In the genomic region with DNA sequence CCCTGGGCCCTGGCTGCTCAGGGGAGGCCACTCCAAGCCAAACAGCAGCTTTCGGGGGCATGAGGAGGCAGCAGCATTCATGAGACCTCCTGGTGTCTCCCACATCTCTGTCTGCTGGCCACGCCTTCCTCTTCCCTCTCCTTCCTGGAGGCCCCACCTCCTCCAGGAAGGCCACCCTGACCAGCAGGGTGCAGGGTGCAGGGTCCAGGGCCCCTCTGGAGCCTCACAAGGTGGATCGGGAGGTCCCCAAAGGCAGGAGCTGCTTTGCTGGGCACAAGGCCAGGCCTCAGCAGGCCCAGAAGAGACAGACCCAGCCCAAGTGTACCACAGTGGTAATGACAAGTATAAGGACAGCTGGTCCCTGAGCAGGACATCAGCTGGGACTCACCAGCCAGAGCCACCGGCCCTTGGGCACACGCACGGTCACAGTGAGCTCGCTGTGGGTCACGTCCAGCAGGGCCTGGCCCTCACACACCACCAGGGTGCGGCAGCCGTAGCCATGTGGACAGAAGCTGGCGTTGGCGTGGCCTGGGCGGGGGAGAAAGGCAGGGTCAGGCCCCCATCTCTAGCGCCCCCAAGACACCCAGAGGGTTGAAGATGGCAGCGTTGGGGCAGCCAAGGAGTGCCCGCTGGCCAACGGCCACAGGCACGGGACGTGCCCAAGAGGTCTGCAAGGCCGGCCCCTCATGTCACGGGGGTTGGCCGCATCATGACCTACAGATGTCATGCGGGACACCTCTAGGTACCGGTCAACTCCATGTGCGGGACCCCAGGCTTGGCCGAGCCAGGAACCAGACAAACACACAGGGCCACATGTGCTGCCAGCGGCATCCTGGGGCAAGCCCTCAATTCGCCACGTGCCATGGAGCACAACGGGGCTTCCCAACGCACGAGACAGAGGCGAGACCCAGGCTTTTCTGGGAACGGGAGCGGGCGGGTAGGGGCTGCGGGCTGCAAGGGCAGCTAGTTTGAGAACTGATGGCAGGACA, we compare ENCODE assay signal across 26 cellular contexts. TPM values are rescaled to one million over a fixed set of nuclear protein-coding genes. Genes with fewer than 3 reads are reported as not detected.
A peak's percentile ranks its signal among the peaks of the same experiment; 100 is the strongest.
DNase-seq lines count a peak whose midpoint lies in the region; ATAC-seq and TF ChIP-seq lines count a peak whose summit lies in the region.
"Had no signal": no experiment of that assay in that cellular context is flagged by ENCODE, and none has a peak within 500 bp of the region (broad histone marks: within the 10 kb centered on the region; RNA-seq: fewer than 3 reads in every experiment).

No MANE protein-coding gene starts in this region.

- H3K36me3 ChIP-seq in thymus (ENCODE audit: control insufficient read depth, insufficient read depth) = no peaks in the 10 kb centered on the region

- no peaks in the 10 kb centered on the region for H3K9me3 ChIP-seq in thymus (ENCODE audit: control insufficient read depth)

- no peaks in the 10 kb centered on the region for H3K27me3 ChIP-seq in thymus (ENCODE audit: control insufficient read depth, insufficient read depth)

- DNase-seq in Calu3 = no peak
- no peak for DNase-seq in RWPE1 (ENCODE audit: low spot score)
- DNase-seq in activated CD8-positive, alpha-beta memory T cell treated with anti-CD3 and anti-CD28 coated beads, Interleukin-2, amount 10 ng/mL, durations not matched to agents 7 days and 5 days = no peak
- DNase-seq: C1 segment of cervical spinal cord; COR-L47; DMS 273 treated with DMSO at 0.1 percent for 48 hours; DMS79; EL; GDM1; H7; NCI-H1048; NCI-H1417; NCI-H1694; NCI-H2029 treated with DMSO at 0.1 percent for 48 hours; NCI-H446 treated with DMSO at 0.1 percent for 48 hours; NCI-H526; NCI-H82; NK-92 treated with Interleukin-12 subunit alpha and Interleukin-12 subunit beta, amount 100 ng/mL, for 24 hours; PC-3; SHP77; T-cell had no signal

- intact Hi-C loops in Calu3 (cut with micrococcal nuclease; ENCODE audit: unreplicated experiment) = no loop called here

- H3K4me1 ChIP-seq in thymus (ENCODE audit: control insufficient read depth, insufficient read depth, low read length) = no peaks in the 10 kb centered on the region

- BruUV-seq in Calu3 (replicated peaks; lab: Mats Ljungman, UMichigan) = no TSS peak

- WGBS in thymus = 97% methylated on average over 37 of the region's 37 CpGs

- peak; percentile 13 for TF ChIP-seq CTCF in Calu3 (IDR thresholded peaks at IDR 0.05; ENCODE audit: unreplicated experiment)
- no peak for TF ChIP-seq CTCF in RWPE1 (conservative IDR thresholded peaks at IDR 0.05; ENCODE audit: low read depth)

- H3K4me1 Mint-ChIP-seq in Calu3 (ENCODE audit: low read depth, unreplicated experiment) = no peaks in the 10 kb centered on the region
- H3K4me1 Mint-ChIP-seq in activated CD8-positive, alpha-beta memory T cell treated with anti-CD3 and anti-CD28 coated beads, Interleukin-2, amount 10 ng/mL, durations not matched to agents 7 days and 5 days = no peaks in the 10 kb centered on the region
- H3K4me1 Mint-ChIP-seq: T-cell had no signal

- no peaks in the 10 kb centered on the region for H3K9me3 Mint-ChIP-seq in Calu3 (ENCODE audit: low read depth, unreplicated experiment)
- no peaks in the 10 kb centered on the region for H3K9me3 Mint-ChIP-seq in activated CD8-positive, alpha-beta memory T cell treated with anti-CD3 and anti-CD28 coated beads, Interleukin-2, amount 10 ng/mL, durations not matched to agents 7 days and 5 days (ENCODE audit: low read depth)
- H3K9me3 Mint-ChIP-seq: IgD-negative memory B cell, T-cell had no signal

- no peak overlapping the region for H3K27ac Mint-ChIP-seq in Calu3 (ENCODE audit: unreplicated experiment)
- H3K27ac Mint-ChIP-seq in activated CD8-positive, alpha-beta memory T cell treated with anti-CD3 and anti-CD28 coated beads, Interleukin-2, amount 10 ng/mL, durations not matched to agents 7 days and 5 days = no peak overlapping the region
- H3K27ac Mint-ChIP-seq: IgD-negative memory B cell, T-cell had no signal

- POLR2A ChIA-PET in RWPE1 (lab: Yijun Ruan, JAX; ENCODE audit: low non-redundant PET) = no interaction called here

- no peaks in the 10 kb centered on the region for H3K27me3 Mint-ChIP-seq in Calu3 (ENCODE audit: unreplicated experiment)
- no peaks in the 10 kb centered on the region for H3K27me3 Mint-ChIP-seq in activated CD8-positive, alpha-beta memory T cell treated with anti-CD3 and anti-CD28 coated beads, Interleukin-2, amount 10 ng/mL, durations not matched to agents 7 days and 5 days
- H3K27me3 Mint-ChIP-seq: CD4-positive, alpha-beta memory T cell; IgD-negative memory B cell; T-cell had no signal

- H3K4me3 Mint-ChIP-seq in Calu3 (ENCODE audit: low read depth, unreplicated experiment) = no peak overlapping the region
- H3K4me3 Mint-ChIP-seq in activated CD8-positive, alpha-beta memory T cell treated with anti-CD3 and anti-CD28 coated beads, Interleukin-2, amount 10 ng/mL, durations not matched to agents 7 days and 5 days = no peak overlapping the region
- H3K4me3 Mint-ChIP-seq: CD4-positive, alpha-beta memory T cell; IgD-negative memory B cell; T-cell had no signal

- CTCF ChIA-PET in Calu3 (lab: Charles Lee) (interaction anchor here (0.6 to 2.9 kb wide), 2 partner anchors 53 to 1426 kb away, joined by 8 to 14 read pairs; no protein-coding TSS in a partner anchor), RWPE1 (lab: Yijun Ruan, JAX) (interaction anchor here (0.6 to 2.0 kb wide), 4 partner anchors 15 to 53 kb away, joined by 3 to 14 read pairs (median 3); no protein-coding TSS in a partner anchor)
- CTCF ChIA-PET in activated CD8-positive, alpha-beta memory T cell treated with anti-CD3 and anti-CD28 coated beads, Interleukin-2, amount 10 ng/mL, durations not matched to agents 7 days and 5 days (lab: Charles Lee) = no interaction called here

- H3K4me3 ChIP-seq in thymus (ENCODE audit: low read length) = no peak overlapping the region
- H3K4me3 ChIP-seq: GM12878 had no signal

- peaks cover 92% of the 10 kb centered on the region for H3K36me3 Mint-ChIP-seq in Calu3 (ENCODE audit: insufficient read depth, unreplicated experiment)
- H3K36me3 Mint-ChIP-seq in activated CD8-positive, alpha-beta memory T cell treated with anti-CD3 and anti-CD28 coated beads, Interleukin-2, amount 10 ng/mL, durations not matched to agents 7 days and 5 days = no peaks in the 10 kb centered on the region
- H3K36me3 Mint-ChIP-seq: CD4-positive, alpha-beta memory T cell; T-cell had no signal

- H3K27ac ChIP-seq in RWPE1 = peak overlapping the region; percentile 80
- H3K27ac ChIP-seq in thymus (ENCODE audit: low read depth) = peak overlapping the region; percentile 11

- ATAC-seq in activated CD8-positive, alpha-beta memory T cell treated with anti-CD3 and anti-CD28 coated beads, Interleukin-2, amount 10 ng/mL, durations not matched to agents 7 days and 5 days = no peak
- ATAC-seq in GM19467 (IDR thresholded peaks at IDR 0.05; ENCODE audit: unreplicated experiment) = no peak
- ATAC-seq: GM12878, T-cell had no signal

RNA-seq across cellular contexts. Expression of a gene that starts 26.9 kb away (rescaled TPM):
- 222 and 227 TPM in 2 replicates for total RNA-seq in Calu3 (2022)
- polyA plus RNA-seq in thymus = 71.5 TPM
- 100 to 1,000 TPM; 105 to 133 TPM for total RNA-seq in activated CD8-positive, alpha-beta memory T cell treated with anti-CD3 and anti-CD28 coated beads, Interleukin-2, amount 10 ng/mL, durations not matched to agents 7 days and 5 days

RNA-seq across cellular contexts. Expression of a gene that starts 37.4 kb away (rescaled TPM):
- total RNA-seq in Calu3 (2022) = 740 and 763 TPM in 2 replicates
- polyA plus RNA-seq in thymus = 155 TPM
- total RNA-seq in activated CD8-positive, alpha-beta memory T cell treated with anti-CD3 and anti-CD28 coated beads, Interleukin-2, amount 10 ng/mL, durations not matched to agents 7 days and 5 days = 1 to 10 TPM in 1 of 2 experiments, under 1 TPM in 1; 0.99 to 1.9 TPM
- polyA plus RNA-seq: CD4-positive, alpha-beta memory T cell had no signal

RNA-seq across cellular contexts. Expression of a gene that starts 57.2 kb away (rescaled TPM):
- total RNA-seq in Calu3 (2022) = 1,920 and 1,936 TPM in 2 replicates
- polyA plus RNA-seq in thymus = 6,072 TPM
- total RNA-seq in activated CD8-positive, alpha-beta memory T cell treated with anti-CD3 and anti-CD28 coated beads, Interleukin-2, amount 10 ng/mL, durations not matched to agents 7 days and 5 days = 1,000 to 10,000 TPM; 1,634 to 1,703 TPM

Comparison
In these comparisons a context has a peak if more than half of its experiments do, and no peak if none do; other contexts are left out.
1. RNA of a gene that starts 37.4 kb away (total RNA-seq): 740 to 763 TPM in Calu3; 0.99 to 1.9 TPM in activated CD8-positive, alpha-beta memory T cell treated with anti-CD3 and anti-CD28 coated beads, Interleukin-2, amount 10 ng/mL, durations not matched to agents 7 days and 5 days; every median in the first group is over 100 times any median in the second.